Comparison of ENCODE assay signal across 11 cellular contexts in genomic region chr16:14014284-14014625, GRCh38. TPM values are rescaled to one million over a fixed set of nuclear protein-coding genes. Genes with fewer than 3 reads are reported as not detected.
A peak's percentile ranks its signal among the peaks of the same experiment; 100 is the strongest.
DNase-seq lines count a peak whose midpoint lies in the region; ATAC-seq, FAIRE-seq and TF ChIP-seq lines count a peak whose summit lies in the region.
"Had no signal": no experiment of that assay in that cellular context is flagged by ENCODE, and none has a peak within 500 bp of the region (broad histone marks: within the 10 kb centered on the region; RNA-seq: fewer than 3 reads in every experiment).

No MANE protein-coding gene starts in this region.

- intact Hi-C loops in left ventricle myocardium superior (cut with micrococcal nuclease) (no loop called here), dorsolateral prefrontal cortex (cut with DNase I) (no loop called here), uterus (cut with DNase I; ENCODE audit: low total_unique reads) (no loop called here)

- ATAC-seq in left ventricle myocardium superior (no peak), GM19395 (IDR thresholded peaks at IDR 0.05; ENCODE audit: unreplicated experiment) (no peak)

- H3K27ac ChIP-seq in cardiac muscle cell (peak overlapping the region; percentile 82), dorsolateral prefrontal cortex (peak overlapping the region in 47 of 59 donors; percentile 0 to 91 (median 71)), osteoblast (ENCODE audit: low read depth, low read length) (peak overlapping the region; percentile 56), uterus (peak overlapping the region; percentile 65 to 73)

- H3K4me3 ChIP-seq in cardiac muscle cell (no peak overlapping the region), dorsolateral prefrontal cortex (peak overlapping the region in 2 of 59 donors; percentile 24 to 26), osteoblast (ENCODE audit: insufficient read depth, low read length) (no peak overlapping the region), uterus (no peak overlapping the region)

- DNase-seq in cardiac muscle cell (ENCODE audit: low read depth in 1 of 2, low spot score in 1 of 2) (no peak), left ventricle myocardium superior (no peak), dorsolateral prefrontal cortex (no peak), osteoblast (ENCODE audit: insufficient read length, low spot score, missing footprints) (no peak), uterus (no peak), GM19239 (ENCODE audit: insufficient read length, low spot score) (no peak), LoVo (ENCODE audit: low spot score) (no peak)
- DNase-seq: activated naive CD8-positive, alpha-beta T cell treated with anti-CD3 and anti-CD28 coated beads, Interleukin-2, amount 10 ng/mL, durations not matched to agents 7 days and 5 days had no signal

- TF ChIP-seq CTCF in cardiac muscle cell (IDR thresholded peaks at IDR 0.05; ENCODE audit: low read depth, low read length) (no peak), dorsolateral prefrontal cortex (IDR thresholded peaks at IDR 0.05 in 54 of 56, conservative IDR thresholded peaks at IDR 0.05 in 2 of 56; ENCODE audit: low read depth in 1 of 56, partially characterized antibody in 56 of 56) (no peak), osteoblast (IDR thresholded peaks at IDR 0.05; ENCODE audit: extremely low read depth, low read depth, low read length) (no peak), uterus (IDR thresholded peaks at IDR 0.05) (no peak)

- peak overlapping the region; percentile 64 for H3K4me2 ChIP-seq in osteoblast (ENCODE audit: insufficient read depth, low read length)

- FAIRE-seq in GM19239 (lab: Jason Lieb, UNC), result no peak
- FAIRE-seq: A204.1, GM12892 had no signal

- H3K4me1 ChIP-seq in cardiac muscle cell (ENCODE audit: low read depth) (peaks cover 21% of the 10 kb centered on the region), osteoblast (ENCODE audit: insufficient read depth, low read length) (peaks cover 32% of the 10 kb centered on the region), uterus (no peaks in the 10 kb centered on the region)

- no peak overlapping the region for H2AFZ ChIP-seq in osteoblast (ENCODE audit: low read length)

- no peaks in the 10 kb centered on the region for H3K79me2 ChIP-seq in osteoblast (ENCODE audit: insufficient read depth, low read length)

- H3K36me3 ChIP-seq in cardiac muscle cell (no peaks in the 10 kb centered on the region), osteoblast (ENCODE audit: insufficient read depth, low read length) (no peaks in the 10 kb centered on the region), uterus (no peaks in the 10 kb centered on the region)

- H4K20me1 ChIP-seq in osteoblast (ENCODE audit: insufficient read depth, low read length), result no peaks in the 10 kb centered on the region

- H3K9me3 ChIP-seq in cardiac muscle cell (ENCODE audit: low read depth) (no peaks in the 10 kb centered on the region), osteoblast (ENCODE audit: low read depth, low read length) (no peaks in the 10 kb centered on the region), uterus (no peaks in the 10 kb centered on the region)

- H3K27me3 ChIP-seq in cardiac muscle cell (no peaks in the 10 kb centered on the region), dorsolateral prefrontal cortex (peaks cover 0 to 4% (median 0%) of the 10 kb centered on the region in 45 donors), osteoblast (ENCODE audit: insufficient read depth, low read length) (peaks cover 6% of the 10 kb centered on the region), uterus (no peaks in the 10 kb centered on the region)

- no peak for TF ChIP-seq POLR2A in uterus (IDR thresholded peaks at IDR 0.05)

RNA-seq across cellular contexts. Expression of gene MRTFB, which starts 56.9 kb away (rescaled TPM):
- total RNA-seq in cardiac muscle cell (14.2 and 27.9 TPM in 2 replicates), left ventricle myocardium superior (26.2 TPM), dorsolateral prefrontal cortex (100 to 1,000 TPM in 119 of 120 experiments, 10 to 100 TPM in 1; 76.4 to 314 (median 223) TPM), osteoblast (11.6 and 12.4 TPM in 2 replicates), uterus (100 to 1,000 TPM in 1 of 4 donors, 10 to 100 TPM in 3; 49.8 to 178 (median 75.1) TPM)
- 9.4 and 17.8 TPM in 2 replicates for polyA plus RNA-seq in cardiac muscle cell
